In the genomic region with DNA sequence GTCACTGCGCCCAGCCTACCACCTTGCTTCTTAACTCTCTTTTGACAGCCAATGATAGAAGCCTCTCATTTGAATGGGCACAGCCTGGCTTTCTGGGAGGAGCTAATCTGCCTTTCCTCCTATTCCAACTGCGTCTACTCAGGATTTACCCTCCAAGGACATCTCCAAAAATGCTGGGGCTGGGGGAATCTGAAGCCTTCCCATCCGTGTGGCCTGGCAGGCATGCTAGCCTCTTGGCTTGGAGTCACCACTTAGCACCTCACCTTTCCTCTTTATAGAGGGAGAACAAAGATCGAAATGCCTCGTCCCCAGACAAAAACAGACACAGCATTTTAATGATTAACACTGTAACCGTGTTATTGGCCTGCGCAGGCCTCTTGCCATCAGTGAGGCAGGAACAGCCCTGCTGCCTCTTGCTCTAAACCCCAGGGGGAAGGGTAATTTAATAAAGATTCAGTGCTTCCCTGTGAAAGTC, we compare ENCODE assay signal across 17 cellular contexts.
DNase-seq lines count a peak whose midpoint lies in the region; ATAC-seq and TF ChIP-seq lines count a peak whose summit lies in the region.
"Had no signal": no experiment of that assay in that cellular context is flagged by ENCODE, and none has a peak within 500 bp of the region (broad histone marks: within the 10 kb centered on the region; RNA-seq: fewer than 3 reads in every experiment).

No MANE protein-coding gene starts in this region.

- POLR2A ChIA-PET in activated CD8-positive, alpha-beta T cell treated with anti-CD3 and anti-CD28 coated beads for 36 hours (lab: Charles Lee): no interaction called here

- H3K9me3 Mint-ChIP-seq in neural progenitor cell: no peaks in the 10 kb centered on the region
- H3K9me3 Mint-ChIP-seq in activated CD8-positive, alpha-beta T cell treated with anti-CD3 and anti-CD28 coated beads for 36 hours: no peaks in the 10 kb centered on the region
- H3K9me3 Mint-ChIP-seq: CD8-positive, alpha-beta T cell had no signal

- H3K27ac Mint-ChIP-seq in neural progenitor cell: no peak overlapping the region
- no peak overlapping the region for H3K27ac Mint-ChIP-seq in activated CD8-positive, alpha-beta T cell treated with anti-CD3 and anti-CD28 coated beads for 36 hours
- H3K27ac Mint-ChIP-seq: B cell; CD8-positive, alpha-beta T cell had no signal

- ATAC-seq in activated CD8-positive, alpha-beta T cell treated with anti-CD3 and anti-CD28 coated beads for 36 hours: no peak
- ATAC-seq: CD8-positive, alpha-beta T cell had no signal

- DNase-seq in Caki2 (ENCODE audit: low read depth) (peak; percentile 57), Peyer's patch (peak in 2 of 3 donors; percentile 71 to 79), left kidney (ENCODE audit: low read depth, low spot score) (peak; percentile 24), neural progenitor cell (ENCODE audit: low spot score) (no peak), Kasumi-1 (lab: John Stamatoyannopoulos, UW) (no peak), testis (no peak), DMS79 treated with DMSO at 0.1 percent for 48 hours (lab: John Stamatoyannopoulos, UW) (no peak)
- DNase-seq in activated CD8-positive, alpha-beta T cell treated with anti-CD3 and anti-CD28 coated beads for 36 hours: no peak
- DNase-seq: CD8-positive, alpha-beta T cell; DMS 273 treated with DMSO at 0.1 percent for 48 hours; HCEC 1CT; NCI-H1436 treated with DMSO at 0.1 percent for 48 hours; NCI-H226; NCI-H526; SJCRH30 had no signal

- intact Hi-C loops in testis (cut with DNase I; ENCODE audit: low total_unique reads): no loop called here
- intact Hi-C loops in activated CD8-positive, alpha-beta T cell treated with anti-CD3 and anti-CD28 coated beads for 36 hours (cut with micrococcal nuclease): no loop called here

- H3K4me1 ChIP-seq in Peyer's patch: peaks cover 0 to 22% (median 5%) of the 10 kb centered on the region in 4 donors
- H3K4me1 ChIP-seq in neural progenitor cell: no peaks in the 10 kb centered on the region
- peaks cover 2% of the 10 kb centered on the region for H3K4me1 ChIP-seq in testis
- H3K4me1 ChIP-seq: SJCRH30 had no signal

- H3K4me3 Mint-ChIP-seq in neural progenitor cell: no peak overlapping the region
- H3K4me3 Mint-ChIP-seq in activated CD8-positive, alpha-beta T cell treated with anti-CD3 and anti-CD28 coated beads for 36 hours: no peak overlapping the region
- H3K4me3 Mint-ChIP-seq: B cell; CD8-positive, alpha-beta T cell had no signal

- H3K4me2 ChIP-seq in neural progenitor cell: no peak overlapping the region

- H3K9me3 ChIP-seq in Peyer's patch (no peaks in the 10 kb centered on the region), neural progenitor cell (ENCODE audit: low read depth) (no peaks in the 10 kb centered on the region), testis (no peaks in the 10 kb centered on the region)
- H3K9me3 ChIP-seq: SJCRH30 had no signal

- peak overlapping the region in 2 of 4 donors; percentile 67 to 83 for H3K27ac ChIP-seq in Peyer's patch
- no peak overlapping the region for H3K27ac ChIP-seq in neural progenitor cell
- no peak overlapping the region for H3K27ac ChIP-seq in testis
- H3K27ac ChIP-seq: RWPE1, SJCRH30 had no signal

- H3K27me3 ChIP-seq in Peyer's patch (no peaks in the 10 kb centered on the region), neural progenitor cell (no peaks in the 10 kb centered on the region), testis (no peaks in the 10 kb centered on the region)
- H3K27me3 ChIP-seq: SJCRH30 had no signal

- H3K79me2 ChIP-seq in neural progenitor cell (ENCODE audit: low read depth): no peaks in the 10 kb centered on the region

- H3K36me3 Mint-ChIP-seq in neural progenitor cell: no peaks in the 10 kb centered on the region
- H3K36me3 Mint-ChIP-seq in activated CD8-positive, alpha-beta T cell treated with anti-CD3 and anti-CD28 coated beads for 36 hours (ENCODE audit: low read depth): no peaks in the 10 kb centered on the region
- H3K36me3 Mint-ChIP-seq: CD8-positive, alpha-beta T cell had no signal

- no peak overlapping the region for H3K4me3 ChIP-seq in Peyer's patch
- H3K4me3 ChIP-seq in neural progenitor cell: no peak overlapping the region
- H3K4me3 ChIP-seq in testis: no peak overlapping the region
- H3K4me3 ChIP-seq: SJCRH30 had no signal

- peaks cover 2% of the 10 kb centered on the region for H3K27me3 Mint-ChIP-seq in neural progenitor cell (ENCODE audit: insufficient read depth, low read depth)
- no peaks in the 10 kb centered on the region for H3K27me3 Mint-ChIP-seq in activated CD8-positive, alpha-beta T cell treated with anti-CD3 and anti-CD28 coated beads for 36 hours
- H3K27me3 Mint-ChIP-seq: B cell had no signal

- CTCF ChIA-PET in activated CD8-positive, alpha-beta T cell treated with anti-CD3 and anti-CD28 coated beads for 36 hours (lab: Charles Lee): no interaction called here

- H3K9ac ChIP-seq in neural progenitor cell: no peak overlapping the region

- in situ Hi-C loops in Caki2 (cut with HindIII; ENCODE audit: low pct_unique_long_range_greater_than_20kb, low sequenced_read_pairs): no loop called here

- WGBS in testis, 2 donors: 79 to 87% methylated on average over 7 of the region's 7 CpGs

- no peak for TF ChIP-seq CTCF in Peyer's patch (IDR thresholded peaks at IDR 0.05)
- no peak for TF ChIP-seq CTCF in neural progenitor cell (IDR thresholded peaks at IDR 0.05)
- TF ChIP-seq CTCF in testis (IDR thresholded peaks at IDR 0.05): no peak
- no peak for TF ChIP-seq CTCF in activated CD8-positive, alpha-beta T cell treated with anti-CD3 and anti-CD28 coated beads for 36 hours (IDR thresholded peaks at IDR 0.05)

- H2AFZ ChIP-seq in neural progenitor cell (replicated peaks): peak overlapping the region; percentile 68

- no peaks in the 10 kb centered on the region for H3K36me3 ChIP-seq in Peyer's patch
- no peaks in the 10 kb centered on the region for H3K36me3 ChIP-seq in neural progenitor cell
- no peaks in the 10 kb centered on the region for H3K36me3 ChIP-seq in testis (ENCODE audit: low read depth, missing control alignments)
- H3K36me3 ChIP-seq: SJCRH30 had no signal

- H3K4me1 Mint-ChIP-seq in neural progenitor cell: no peaks in the 10 kb centered on the region
- no peaks in the 10 kb centered on the region for H3K4me1 Mint-ChIP-seq in activated CD8-positive, alpha-beta T cell treated with anti-CD3 and anti-CD28 coated beads for 36 hours (ENCODE audit: low read depth)
- H3K4me1 Mint-ChIP-seq: B cell had no signal

- no peaks in the 10 kb centered on the region for H3F3A ChIP-seq in neural progenitor cell (ENCODE audit: low read depth)

- no peaks in the 10 kb centered on the region for H4K20me1 ChIP-seq in neural progenitor cell (ENCODE audit: low read depth)

- TF ChIP-seq POLR2A in Peyer's patch (IDR thresholded peaks at IDR 0.05) (peak in 1 of 2 donors; percentile 72), testis (IDR thresholded peaks at IDR 0.05) (no peak)

Comparison
In these comparisons a context has a peak if more than half of its experiments do, and no peak if none do; other contexts are left out.
1. DNase-seq: peak in Caki2 (single experiment), Peyer's patch (2 of 3) and left kidney (single experiment); none in neural progenitor cell (single experiment), Kasumi-1 (0 of 2), testis (single experiment), activated CD8-positive, alpha-beta T cell treated with anti-CD3 and anti-CD28 coated beads for 36 hours (single experiment) and DMS79 treated with DMSO at 0.1 percent for 48 hours (single experiment).